In the genomic region with DNA sequence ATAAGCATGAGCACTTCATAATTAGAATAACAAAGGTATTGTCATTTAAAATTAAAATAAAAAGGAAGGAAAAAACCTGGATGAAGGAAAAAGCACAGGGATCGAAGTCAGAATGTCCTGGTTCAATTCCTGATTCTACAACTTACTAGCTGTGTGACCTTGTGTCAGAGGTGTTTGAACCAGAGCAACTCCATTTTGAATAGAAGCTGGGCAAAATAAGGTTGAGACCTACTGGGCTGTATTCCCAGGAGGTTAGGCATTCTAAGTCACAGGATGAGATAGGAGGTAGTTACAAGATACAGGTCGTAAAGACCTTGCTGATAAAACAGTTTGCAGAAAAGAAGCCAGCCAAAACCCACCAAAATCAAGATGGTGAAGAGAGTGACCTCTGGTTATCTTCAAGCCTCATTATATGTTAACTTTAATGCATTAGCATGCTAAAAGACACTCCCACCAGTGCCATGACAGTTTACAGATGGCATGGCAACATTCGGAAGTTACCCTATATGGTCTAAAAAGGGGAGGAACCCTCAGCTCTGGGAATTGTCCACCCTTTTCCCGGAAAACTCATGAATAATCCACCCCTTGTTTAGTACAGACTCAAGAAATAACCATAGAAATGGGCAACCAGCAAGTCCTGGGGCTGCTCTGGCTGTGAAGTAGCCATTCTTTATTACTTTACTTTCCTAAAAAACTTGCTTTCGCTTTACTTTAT, we compare ENCODE assay signal across 23 cellular contexts.
"Had no signal": no experiment of that assay in that cellular context is flagged by ENCODE, and none has a peak within 500 bp of the region (broad histone marks: within the 10 kb centered on the region; RNA-seq: fewer than 3 reads in every experiment).

No MANE protein-coding gene starts in this region.

- H2AFZ ChIP-seq: hepatocyte had no signal

- H3K9me3 ChIP-seq: esophagus muscularis mucosa, gastroesophageal sphincter, heart left ventricle, left lung, prostate gland, right atrium auricular region, stomach, thyroid gland, vagina had no signal

- H3K27me3 ChIP-seq: esophagus muscularis mucosa, gastroesophageal sphincter, heart left ventricle, hepatocyte, left lung, right atrium auricular region, stomach, thyroid gland, vagina had no signal

- DNase-seq: dermis blood vessel endothelial cell; effector memory CD4-positive, alpha-beta T cell; foreskin keratinocyte; heart left ventricle; left cardiac atrium; left lung; naive thymus-derived CD8-positive, alpha-beta T cell; stimulated activated CD4-positive, alpha-beta T cell treated with anti-CD3 and anti-CD28 coated beads, Interleukin-12 subunit alpha, Interleukin-12 subunit beta, amount 100 ng/mL, for 4 hours; stimulated activated CD4-positive, alpha-beta T cell treated with anti-CD3 and anti-CD28 coated beads, Interleukin-1b, Interleukin-23, amount 100 ng/mL, for 48 hours; stimulated activated CD4-positive, alpha-beta T cell treated with anti-CD3 and anti-CD28 coated beads, Interleukin-4, amount 100 ng/mL, for 1 hour; stimulated activated CD8-positive, alpha-beta memory T cell treated with anti-CD3 and anti-CD28 coated beads, Interleukin-4, amount 100 ng/mL, for 48 hours; stimulated activated naive CD4-positive, alpha-beta T cell; stomach; thyroid gland; trophoblast cell had no signal

- H3K27ac ChIP-seq: coronary artery, esophagus muscularis mucosa, foreskin keratinocyte, gastroesophageal sphincter, heart left ventricle, hepatocyte, left lung, prostate gland, right atrium auricular region, stomach, thyroid gland, vagina had no signal

- H3K4me1 ChIP-seq: esophagus muscularis mucosa, foreskin keratinocyte, gastroesophageal sphincter, heart left ventricle, left lung, prostate gland, right atrium auricular region, stomach, vagina had no signal

- H3K4me3 ChIP-seq: coronary artery, esophagus muscularis mucosa, gastroesophageal sphincter, heart left ventricle, hepatocyte, left lung, prostate gland, right atrium auricular region, smooth muscle cell, stomach, thyroid gland, vagina had no signal

- H3K4me2 ChIP-seq: hepatocyte, smooth muscle cell had no signal

- H3K36me3 ChIP-seq: esophagus muscularis mucosa, gastroesophageal sphincter, heart left ventricle, left lung, prostate gland, right atrium auricular region, stomach, thyroid gland, vagina had no signal

- H3K79me2 ChIP-seq: hepatocyte had no signal
